8 cellular contexts compared by ENCODE assay signal in genomic region chr7:102432476-102433318, GRCh38. TPM values are rescaled to one million over a fixed set of nuclear protein-coding genes. Genes with fewer than 3 reads are reported as not detected.
DNase-seq lines count a peak whose midpoint lies in the region; ATAC-seq, FAIRE-seq and TF ChIP-seq lines count a peak whose summit lies in the region.

No MANE protein-coding gene starts in this region.

- peak overlapping the region; percentile 46 for H3K56ac ChIP-seq in H1 (replicated peaks; ENCODE audit: insufficient read length, low read depth, low read length)

- H3K79me1 ChIP-seq in H1 (ENCODE audit: low read depth, low read length) = no peaks in the 10 kb centered on the region

- no peak overlapping the region for H4K91ac ChIP-seq in H1 (replicated peaks; ENCODE audit: insufficient read length, low read length)

- H3F3A ChIP-seq in PC-3 (ENCODE audit: low read length, unreplicated experiment) = peaks cover 6% of the 10 kb centered on the region

- WGBS in H1 (ENCODE audit: extremely low coverage in 1 of 2, insufficient coverage in 1 of 2, insufficient read length in 1 of 2, insufficient replicate concordance in 2 of 2, low coverage in 1 of 2, low lambda C conversion rate in 2 of 2, missing lambda C conversion rate in 1 of 2), 2 experiments = 47% methylated on average over 20 of the region's 34 CpGs; no CpG with 5 or more reads in 1 of the 2 experiments

- no peak for TF ChIP-seq EP300 in H1 (IDR thresholded peaks at IDR 0.05; ENCODE audit: borderline replicate concordance in 1 of 2, low read depth in 2 of 2, low read length in 2 of 2)

- no peaks in the 10 kb centered on the region for H3K9me3 ChIP-seq in PC-3 (ENCODE audit: low read length)
- no peaks in the 10 kb centered on the region for H3K9me3 ChIP-seq in H1 (ENCODE audit: insufficient read depth in 2 of 2, low read depth in 1 of 2, low read length in 1 of 2)

- no peak overlapping the region for H3K23ac ChIP-seq in H1 (ENCODE audit: insufficient read length)

- H2BK15ac ChIP-seq in H1 (ENCODE audit: low read length) = no peak overlapping the region

- no peak overlapping the region for H2BK20ac ChIP-seq in H1 (ENCODE audit: low read length)

- H2BK120ac ChIP-seq in H1 (replicated peaks; ENCODE audit: low read depth, low read length) = no peak overlapping the region

- no peak overlapping the region for H2BK5ac ChIP-seq in H1 (ENCODE audit: low read depth, low read length)

- 0 out of 2 replicates have a peak overlapping the region, but pooled peaks have one; percentile 53 for H2AK5ac ChIP-seq in H1 (ENCODE audit: low read depth, low read length)

- intact Hi-C loops in PC-3 (cut with micrococcal nuclease) = no loop called here

- CTCF ChIA-PET in PC-3 (lab: Charles Lee) (no interaction called here), H1 (lab: Charles Lee; ENCODE audit: partially characterized antibody) (interaction anchor here (0.7 to 1.2 kb wide), 4 partner anchors 17 to 180 kb away, joined by 3 to 4 read pairs (median 4); no protein-coding TSS in a partner anchor)

- no peaks in the 10 kb centered on the region for H3K27me3 ChIP-seq in PC-3 (ENCODE audit: low read length)
- H3K27me3 ChIP-seq in H1 (replicated peaks in 1 of 4; ENCODE audit: control insufficient read depth in 3 of 4, extremely low read depth in 1 of 4, insufficient read depth in 3 of 4, low read length in 3 of 4) = no peaks in the 10 kb centered on the region

- no TSS peak for BruUV-seq in PC-3 (replicated peaks; lab: Mats Ljungman, UMichigan)

- peaks cover 3% of the 10 kb centered on the region; the same call in 1 of the 2 replicates for H3K23me2 ChIP-seq in H1 (ENCODE audit: low read depth, low read length)

- H3K36me3 ChIP-seq in PC-3 (ENCODE audit: low read depth, low read length) (no peaks in the 10 kb centered on the region), H1 (ENCODE audit: control insufficient read depth in 2 of 4, insufficient read depth in 4 of 4, low read length in 3 of 4) (no peaks in the 10 kb centered on the region; a peak in 1 of 8 replicates)

- no peak for TF ChIP-seq POLR2A in H1 (IDR thresholded peaks at IDR 0.05; ENCODE audit: control extremely low read depth in 1 of 2, low read depth in 2 of 2, low read length in 2 of 2)

- no peaks in the 10 kb centered on the region for H4K20me1 ChIP-seq in PC-3 (ENCODE audit: low read length)
- peaks cover 0 to 3% of the 10 kb centered on the region in 2 experiments for H4K20me1 ChIP-seq in H1 (replicated peaks in 1 of 2; ENCODE audit: control insufficient read depth in 1 of 2, insufficient read depth in 2 of 2, low read length in 2 of 2)

- H2BK12ac ChIP-seq in H1 (ENCODE audit: low read depth, low read length) = no peak overlapping the region

- no peak overlapping the region for H4K5ac ChIP-seq in H1 (ENCODE audit: insufficient read length, low read depth, low read length)

- ATAC-seq in GM18858 (IDR thresholded peaks at IDR 0.05; ENCODE audit: unreplicated experiment) (peak; percentile 15), HG02588 (IDR thresholded peaks at IDR 0.05; ENCODE audit: unreplicated experiment) (peak; percentile 24), PC-3 (no peak)
- peak; percentile 27 to 29 for ATAC-seq in naive thymus-derived CD8-positive, alpha-beta T cell

- H3K9me3 Mint-ChIP-seq in naive thymus-derived CD8-positive, alpha-beta T cell = peaks cover 0 to 6% (median 0%) of the 10 kb centered on the region in 9 donors

- TF ChIP-seq CTCF in PC-3 (conservative IDR thresholded peaks at IDR 0.05; ENCODE audit: low read depth, low read length) (no peak), H1 (IDR thresholded peaks at IDR 0.05; ENCODE audit: control extremely low read depth in 1 of 3, insufficient read depth in 1 of 3, low read depth in 1 of 3, low read length in 3 of 3) (no peak)

- H3K18ac ChIP-seq in H1 (ENCODE audit: extremely low read depth, low read length) = peak overlapping the region; percentile 78

- H3K27ac ChIP-seq in PC-3 (ENCODE audit: low read length) = no peak overlapping the region
- H3K27ac ChIP-seq in H1 (ENCODE audit: low read depth, low read length) = no peak overlapping the region; the same call in 1 of the 2 replicates

- peaks cover 25 to 76% (median 64%) of the 10 kb centered on the region in 4 donors for H3K4me1 Mint-ChIP-seq in naive thymus-derived CD8-positive, alpha-beta T cell

- H3K4me3 Mint-ChIP-seq in naive thymus-derived CD8-positive, alpha-beta T cell = peak overlapping the region; percentile 78 to 93 (median 84)

- peak overlapping the region; percentile 64; the same call in 1 of the 2 replicates for H4K8ac ChIP-seq in H1 (ENCODE audit: extremely low read depth, insufficient read depth, low read length)

- H3K4me1 ChIP-seq in PC-3 (ENCODE audit: insufficient read depth, low read length) = peaks cover 15% of the 10 kb centered on the region
- H3K4me1 ChIP-seq in H1 (replicated peaks in 1 of 4; ENCODE audit: control insufficient read depth in 3 of 4, insufficient read depth in 4 of 4, low read length in 3 of 4) = peaks cover 0 to 8% (median 5%) of the 10 kb centered on the region in 4 experiments; a peak in 5 of 7 replicates

- H3K27me3 Mint-ChIP-seq in naive thymus-derived CD8-positive, alpha-beta T cell = no peaks in the 10 kb centered on the region

- FAIRE-seq in H1 (lab: Jason Lieb, UNC) = no peak

- H3K9ac ChIP-seq in PC-3 (ENCODE audit: low read length) = no peak overlapping the region
- H3K9ac ChIP-seq in H1 (replicated peaks in 1 of 4; ENCODE audit: extremely low read depth in 1 of 4, low read depth in 3 of 4, low read length in 3 of 4) = peak overlapping the region in 3 of 4 experiments; percentile 13 to 80 (median 43); a peak in 5 of 7 replicates

- peak overlapping the region; percentile 63; the same call in 1 of the 2 replicates for H2AFZ ChIP-seq in PC-3 (ENCODE audit: low read length)
- 0 out of 2 replicates have a peak overlapping the region, but pooled peaks have one; percentile 44 for H2AFZ ChIP-seq in H1 (ENCODE audit: low read length)

- POLR2A ChIA-PET in PC-3 (lab: Charles Lee; ENCODE audit: unreplicated experiment) = no interaction called here
- POLR2A ChIA-PET in H1 (lab: Charles Lee; ENCODE audit: partially characterized antibody) = interaction anchor here (0.7 to 3.6 kb wide), 4 partner anchors 8 to 36 kb away, joined by 3 to 16 read pairs (median 6); partner anchors contain the start of gene PRKRIP1
- POLR2A ChIA-PET in naive thymus-derived CD8-positive, alpha-beta T cell (lab: Charles Lee) = interaction anchor here (0.7 to 15.8 kb wide), 8 partner anchors 9 to 36 kb away, joined by 3 to 449 read pairs (median 4); partner anchors contain the start of genes ALKBH4, LRWD1 and PRKRIP1

- H3K4me2 ChIP-seq in PC-3 (ENCODE audit: low read length) = peak overlapping the region; percentile 75
- H3K4me2 ChIP-seq in H1 (ENCODE audit: insufficient read depth in 1 of 2, low read depth in 2 of 2, low read length in 2 of 2) = peak overlapping the region; percentile 77 to 85

- H3K36me3 Mint-ChIP-seq in naive thymus-derived CD8-positive, alpha-beta T cell = peaks cover 0 to 16% (median 0%) of the 10 kb centered on the region in 3 donors

- no peak overlapping the region for H3K14ac ChIP-seq in H1 (ENCODE audit: insufficient read length)

- DNase-seq in PC-3 (no peak), H1 (ENCODE audit: low read depth in 1 of 2, low spot score in 2 of 2) (no peak), SK-N-DZ (ENCODE audit: low spot score) (no peak), dermis blood vessel endothelial cell (no peak), HUDEP-2 (lab: John Stamatoyannopoulos, UW; ENCODE audit: unreplicated experiment in 76 of 76) (no peak)
- peak in 6 of 10 donors; percentile 18 to 70 (median 30) for DNase-seq in naive thymus-derived CD8-positive, alpha-beta T cell

- no peaks in the 10 kb centered on the region for H3K79me2 ChIP-seq in PC-3 (ENCODE audit: low read length)
- H3K79me2 ChIP-seq in H1 (ENCODE audit: control insufficient read depth in 1 of 2, insufficient read depth in 2 of 2, low read length in 2 of 2) = no peaks in the 10 kb centered on the region

- H3K27ac Mint-ChIP-seq in naive thymus-derived CD8-positive, alpha-beta T cell = peak overlapping the region; percentile 99 to 100 (median 100)

- no peaks in the 10 kb centered on the region for H3K9me2 ChIP-seq in PC-3 (replicated peaks; ENCODE audit: low read length)

- TF ChIP-seq RAD21 in H1 (IDR thresholded peaks at IDR 0.05 in 1 of 2, conservative IDR thresholded peaks at IDR 0.05 in 1 of 2; ENCODE audit: low read depth in 2 of 2, low read length in 2 of 2) = no peak

- no peak overlapping the region for H3K4ac ChIP-seq in H1 (replicated peaks; ENCODE audit: insufficient read length, low read depth, low read length)

- H3K4me3 ChIP-seq in PC-3 (ENCODE audit: low read length) (peak overlapping the region; percentile 52), H1 (ENCODE audit: extremely low read depth in 1 of 4, insufficient read depth in 2 of 4, low read depth in 3 of 4, low read length in 4 of 4) (peak overlapping the region; percentile 57 to 78 (median 69))

RNA-seq across cellular contexts. Expression of gene ORAI2, which starts 0.7 kb away (rescaled TPM):
- total RNA-seq in PC-3 (2014; rRNA removed) (20.8 and 21.5 TPM in 2 replicates), dermis blood vessel endothelial cell (94.3 and 147 TPM in 2 replicates)
- total RNA-seq in H1 (2021; fragmentation: NEBNext Ultra II Directional; extraction: Animal tissue kit (Norgen Biotek cat#: 25700)) = 20.7 and 22.9 TPM in 2 replicates
- polyA plus RNA-seq in H1 (2011; rRNA removed) = 35.2 and 49.8 TPM in 2 replicates
- 30.9 TPM for polyA plus RNA-seq in H1 (2011; cell fraction: cytosol; rRNA removed)
- polyA plus RNA-seq in H1 (2011; cell fraction: nucleus; rRNA removed) = 22.4 TPM
- 14.2 to 25.3 TPM (median 22.8 TPM) in 4 replicates for polyA plus RNA-seq in H1 (2012, experiment 1 of 2)
- 15.5 TPM for polyA plus RNA-seq in H1 (2012, experiment 2 of 2)
- 17.4 TPM for polyA plus RNA-seq in H1 (2013, experiment 1 of 2)
- polyA plus RNA-seq in H1 (2013, experiment 2 of 2) = 16.4 TPM
- 18.7 and 27.7 TPM in 2 replicates for polyA minus RNA-seq in H1 (2011; rRNA and poly(A)+ RNA removed)
- 24.6 TPM for polyA minus RNA-seq in H1 (2011; cell fraction: cytosol; rRNA and poly(A)+ RNA removed)
- 17.7 TPM for polyA minus RNA-seq in H1 (2011; cell fraction: nucleus; rRNA and poly(A)+ RNA removed)
- total RNA-seq in naive thymus-derived CD8-positive, alpha-beta T cell = 10 to 100 TPM; 29.1 to 33.6 TPM
- 10 to 100 TPM; 35.9 to 54.4 (median 37.2) TPM for polyA plus RNA-seq in naive thymus-derived CD8-positive, alpha-beta T cell
- polyA plus RNA-seq in SK-N-DZ (2014; cell fraction: cytosol; rRNA removed) = 39.5 and 47.5 TPM in 2 replicates
- 5.3 and 6.4 TPM in 2 replicates for polyA plus RNA-seq in SK-N-DZ (2014; cell fraction: nucleus; rRNA removed)

RNA-seq across cellular contexts. Expression of gene ALKBH4, which starts 32.0 kb away (rescaled TPM):
- total RNA-seq in PC-3 (2014; rRNA removed) = 21.3 and 31.0 TPM in 2 replicates
- 16.6 and 17.7 TPM in 2 replicates for total RNA-seq in H1 (2021; fragmentation: NEBNext Ultra II Directional; extraction: Animal tissue kit (Norgen Biotek cat#: 25700))
- polyA plus RNA-seq in H1 (2011; rRNA removed) = 10.2 and 14.2 TPM in 2 replicates
- polyA plus RNA-seq in H1 (2011; cell fraction: cytosol; rRNA removed) = 14.9 TPM
- polyA plus RNA-seq in H1 (2011; cell fraction: nucleus; rRNA removed) = 7.7 TPM
- polyA plus RNA-seq in H1 (2012, experiment 1 of 2) = 10.7 to 14.9 TPM (median 12.4 TPM) in 4 replicates
- 13.3 TPM for polyA plus RNA-seq in H1 (2012, experiment 2 of 2)
- polyA plus RNA-seq in H1 (2013, experiment 1 of 2) = 12.5 TPM
- 12.3 TPM for polyA plus RNA-seq in H1 (2013, experiment 2 of 2)
- polyA minus RNA-seq in H1 (2011; rRNA and poly(A)+ RNA removed) = 1.9 and 3.4 TPM in 2 replicates
- polyA minus RNA-seq in H1 (2011; cell fraction: cytosol; rRNA and poly(A)+ RNA removed) = 6.5 TPM
- polyA minus RNA-seq in H1 (2011; cell fraction: nucleus; rRNA and poly(A)+ RNA removed) = 7.7 TPM
- 10 to 100 TPM in 1 of 2 experiments, 1 to 10 TPM in 1; 9.9 to 12.9 TPM for total RNA-seq in naive thymus-derived CD8-positive, alpha-beta T cell
- polyA plus RNA-seq in naive thymus-derived CD8-positive, alpha-beta T cell = 10 to 100 TPM; 14.8 to 17.3 (median 16.4) TPM
- polyA plus RNA-seq in SK-N-DZ (2014; cell fraction: cytosol; rRNA removed) = 29.0 and 33.8 TPM in 2 replicates
- 5.2 and 8.3 TPM in 2 replicates for polyA plus RNA-seq in SK-N-DZ (2014; cell fraction: nucleus; rRNA removed)
- 11.6 and 25.5 TPM in 2 replicates for total RNA-seq in dermis blood vessel endothelial cell

RNA-seq across cellular contexts. Expression of gene LRWD1, which starts 32.1 kb away (rescaled TPM):
- total RNA-seq in PC-3 (2014; rRNA removed) = 41.8 and 69.5 TPM in 2 replicates
- total RNA-seq in H1 (2021; fragmentation: NEBNext Ultra II Directional; extraction: Animal tissue kit (Norgen Biotek cat#: 25700)) = 26.8 and 28.5 TPM in 2 replicates
- polyA plus RNA-seq in H1 (2011; rRNA removed) = 23.4 and 33.7 TPM in 2 replicates
- 32.4 TPM for polyA plus RNA-seq in H1 (2011; cell fraction: cytosol; rRNA removed)
- polyA plus RNA-seq in H1 (2011; cell fraction: nucleus; rRNA removed) = 53.1 TPM
- polyA plus RNA-seq in H1 (2012, experiment 1 of 2) = 12.8 to 28.5 TPM (median 23.6 TPM) in 4 replicates
- polyA plus RNA-seq in H1 (2012, experiment 2 of 2) = 24.2 TPM
- polyA plus RNA-seq in H1 (2013, experiment 1 of 2) = 11.8 TPM
- polyA plus RNA-seq in H1 (2013, experiment 2 of 2) = 10.4 TPM
- 13.8 and 20.8 TPM in 2 replicates for polyA minus RNA-seq in H1 (2011; rRNA and poly(A)+ RNA removed)
- polyA minus RNA-seq in H1 (2011; cell fraction: cytosol; rRNA and poly(A)+ RNA removed) = 17.4 TPM
- polyA minus RNA-seq in H1 (2011; cell fraction: nucleus; rRNA and poly(A)+ RNA removed) = 20.7 TPM
- 10 to 100 TPM; 21.6 to 23.6 TPM for total RNA-seq in naive thymus-derived CD8-positive, alpha-beta T cell
- 10 to 100 TPM in 2 of 3 donors, 1 to 10 TPM in 1; 7.2 to 14.5 (median 11.4) TPM for polyA plus RNA-seq in naive thymus-derived CD8-positive, alpha-beta T cell
- 67.9 and 78.4 TPM in 2 replicates for polyA plus RNA-seq in SK-N-DZ (2014; cell fraction: cytosol; rRNA removed)
- 91.6 and 102 TPM in 2 replicates for polyA plus RNA-seq in SK-N-DZ (2014; cell fraction: nucleus; rRNA removed)
- total RNA-seq in dermis blood vessel endothelial cell = 21.6 and 28.8 TPM in 2 replicates

RNA-seq across cellular contexts. Expression of gene PRKRIP1, which starts 36.5 kb away (rescaled TPM):
- total RNA-seq in PC-3 (2014; rRNA removed) = 28.9 and 49.4 TPM in 2 replicates
- total RNA-seq in H1 (2021; fragmentation: NEBNext Ultra II Directional; extraction: Animal tissue kit (Norgen Biotek cat#: 25700)) = 22.0 and 25.0 TPM in 2 replicates
- polyA plus RNA-seq in H1 (2011; rRNA removed) = 11.1 and 16.8 TPM in 2 replicates
- polyA plus RNA-seq in H1 (2011; cell fraction: cytosol; rRNA removed) = 26.1 TPM
- polyA plus RNA-seq in H1 (2011; cell fraction: nucleus; rRNA removed) = 32.9 TPM
- polyA plus RNA-seq in H1 (2012, experiment 1 of 2) = 22.7 to 26.5 TPM (median 25.2 TPM) in 4 replicates
- 11.2 TPM for polyA plus RNA-seq in H1 (2012, experiment 2 of 2)
- polyA plus RNA-seq in H1 (2013, experiment 1 of 2) = 20.9 TPM
- 19.3 TPM for polyA plus RNA-seq in H1 (2013, experiment 2 of 2)
- 4.1 and 5.3 TPM in 2 replicates for polyA minus RNA-seq in H1 (2011; rRNA and poly(A)+ RNA removed)
- polyA minus RNA-seq in H1 (2011; cell fraction: cytosol; rRNA and poly(A)+ RNA removed) = 14.2 TPM
- polyA minus RNA-seq in H1 (2011; cell fraction: nucleus; rRNA and poly(A)+ RNA removed) = 13.0 TPM
- 10 to 100 TPM; 47.9 TPM for total RNA-seq in naive thymus-derived CD8-positive, alpha-beta T cell
- 10 to 100 TPM; 13.4 to 27.0 (median 17.7) TPM for polyA plus RNA-seq in naive thymus-derived CD8-positive, alpha-beta T cell
- polyA plus RNA-seq in SK-N-DZ (2014; cell fraction: cytosol; rRNA removed) = 27.2 and 37.1 TPM in 2 replicates
- polyA plus RNA-seq in SK-N-DZ (2014; cell fraction: nucleus; rRNA removed) = 77.9 and 91.7 TPM in 2 replicates
- total RNA-seq in dermis blood vessel endothelial cell = 15.9 and 18.0 TPM in 2 replicates

RNA-seq across cellular contexts. Expression of gene POLR2J, which starts 46.0 kb away (rescaled TPM):
- total RNA-seq in PC-3 (2014; rRNA removed) (71.6 and 101 TPM in 2 replicates), dermis blood vessel endothelial cell (19.9 and 22.4 TPM in 2 replicates)
- total RNA-seq in H1 (2021; fragmentation: NEBNext Ultra II Directional; extraction: Animal tissue kit (Norgen Biotek cat#: 25700)) = 54.1 TPM in 2 replicates
- 109 and 113 TPM in 2 replicates for polyA plus RNA-seq in H1 (2011; rRNA removed)
- polyA plus RNA-seq in H1 (2011; cell fraction: cytosol; rRNA removed) = 122 TPM
- polyA plus RNA-seq in H1 (2011; cell fraction: nucleus; rRNA removed) = 86.3 TPM
- polyA plus RNA-seq in H1 (2012, experiment 1 of 2) = 67.0 to 98.0 TPM (median 84.3 TPM) in 4 replicates
- 76.1 TPM for polyA plus RNA-seq in H1 (2012, experiment 2 of 2)
- polyA plus RNA-seq in H1 (2013, experiment 1 of 2) = 137 TPM
- polyA plus RNA-seq in H1 (2013, experiment 2 of 2) = 144 TPM
- 25.6 and 27.0 TPM in 2 replicates for polyA minus RNA-seq in H1 (2011; rRNA and poly(A)+ RNA removed)
- polyA minus RNA-seq in H1 (2011; cell fraction: cytosol; rRNA and poly(A)+ RNA removed) = 18.2 TPM
- 109 TPM for polyA minus RNA-seq in H1 (2011; cell fraction: nucleus; rRNA and poly(A)+ RNA removed)
- 10 to 100 TPM; 44.3 to 44.4 TPM for total RNA-seq in naive thymus-derived CD8-positive, alpha-beta T cell
- 100 to 1,000 TPM in 2 of 3 donors, 10 to 100 TPM in 1; 65.6 to 112 (median 103) TPM for polyA plus RNA-seq in naive thymus-derived CD8-positive, alpha-beta T cell
- polyA plus RNA-seq in SK-N-DZ (2014; cell fraction: cytosol; rRNA removed) = 25.8 and 35.4 TPM in 2 replicates
- 26.2 and 33.6 TPM in 2 replicates for polyA plus RNA-seq in SK-N-DZ (2014; cell fraction: nucleus; rRNA removed)

Comparison
In these comparisons a context has a peak if more than half of its experiments do, and no peak if none do; other contexts are left out.
1. DNase-seq: peak in naive thymus-derived CD8-positive, alpha-beta T cell (6 of 10); none in PC-3 (single experiment), H1 (0 of 2), SK-N-DZ (single experiment), dermis blood vessel endothelial cell (single experiment) and HUDEP-2 (0 of 76).